34 cellular contexts compared by ENCODE assay signal in genomic region chr17:22718689-22719088, GRCh38.
"Had no signal": no experiment of that assay in that cellular context is flagged by ENCODE, and none has a peak within 500 bp of the region (broad histone marks: within the 10 kb centered on the region; RNA-seq: fewer than 3 reads in every experiment).

No MANE protein-coding gene starts in this region.

- H3K36me3 ChIP-seq: MG63 had no signal

- DNase-seq: Karpas-422, Kasumi-1, MG63, MM.1S, MV-4-11, NCI-H1048, NCI-H1092, NCI-H1092 treated with DMSO at 0.1 percent for 48 hours, NCI-H1105, NCI-H1105 treated with DMSO at 0.1 percent for 48 hours, NCI-H1417, NCI-H1417 treated with DMSO at 0.1 percent for 48 hours, NCI-H1436, NCI-H1436 treated with DMSO at 0.1 percent for 48 hours, NCI-H146, NCI-H1694, NCI-H1694 treated with DMSO at 0.1 percent for 48 hours, NCI-H187, NCI-H187 treated with DMSO at 0.1 percent for 48 hours, NCI-H1930, NCI-H2029, NCI-H2029 treated with DMSO at 0.1 percent for 48 hours, NCI-H2081, NCI-H2081 treated with DMSO at 0.1 percent for 48 hours, NCI-H2107, NCI-H2171, NCI-H2171 treated with DMSO at 0.1 percent for 48 hours, NCI-H2227 treated with DMSO at 0.1 percent for 48 hours, NCI-H226, NCI-H345, NCI-H446, NCI-H446 treated with DMSO at 0.1 percent for 48 hours, NCI-H510A, NCI-H510A treated with DMSO at 0.1 percent for 48 hours had no signal

- H3K9me3 ChIP-seq: MG63 had no signal

- H3K4me3 ChIP-seq: MG63 had no signal

- H3K27me3 ChIP-seq: MG63 had no signal
